8 cellular contexts compared by ENCODE assay signal in genomic region chr5:100623719-100624118, GRCh38.
DNase-seq lines count a peak whose midpoint lies in the region; ATAC-seq and TF ChIP-seq lines count a peak whose summit lies in the region.

No MANE protein-coding gene starts in this region.

- ATAC-seq in GM19025 (IDR thresholded peaks at IDR 0.05; ENCODE audit: low read depth, unreplicated experiment) (peak; percentile 76), HG03175 (IDR thresholded peaks at IDR 0.05; ENCODE audit: unreplicated experiment) (peak; percentile 89)

- H3K9me3 ChIP-seq in Caco-2, result no peaks in the 10 kb centered on the region

- no peaks in the 10 kb centered on the region for H3K36me3 ChIP-seq in Caco-2 (ENCODE audit: control insufficient read depth, insufficient read depth, low read length)

- H3K9me3 Mint-ChIP-seq in Caco-2 (ENCODE audit: unreplicated experiment), result no peaks in the 10 kb centered on the region

- no TSS peak for BruUV-seq in Caco-2 (replicated peaks; lab: Mats Ljungman, UMichigan)

- H3K27me3 ChIP-seq in Caco-2 (replicated peaks; ENCODE audit: control insufficient read depth, insufficient read depth, low read length), result no peaks in the 10 kb centered on the region

- H3K4me1 ChIP-seq in Caco-2, result no peaks in the 10 kb centered on the region

- CTCF ChIA-PET in Caco-2 (lab: Charles Lee), result interaction anchor here (1.2 kb wide), 1 partner anchor 276 kb away, joined by 6 read pairs; no protein-coding TSS in a partner anchor

- H3K27ac Mint-ChIP-seq in Caco-2 (ENCODE audit: unreplicated experiment), result no peak overlapping the region

- POLR2A ChIA-PET in Caco-2 (lab: Charles Lee), result no interaction called here

- TF ChIP-seq CTCF in Caco-2 (IDR thresholded peaks at IDR 0.05; ENCODE audit: insufficient read depth in 1 of 2, low read depth in 1 of 2, low read length in 1 of 2, severe bottlenecking in 1 of 2, unreplicated experiment in 1 of 2), result peak; percentile 34 to 45

- no peaks in the 10 kb centered on the region for H3K4me1 Mint-ChIP-seq in Caco-2 (ENCODE audit: low read depth, unreplicated experiment)

- no peaks in the 10 kb centered on the region for H3K36me3 Mint-ChIP-seq in Caco-2 (ENCODE audit: insufficient read depth, unreplicated experiment)

- no peaks in the 10 kb centered on the region for H3K27me3 Mint-ChIP-seq in Caco-2 (ENCODE audit: insufficient read depth, unreplicated experiment)

- H3K4me3 Mint-ChIP-seq in Caco-2 (ENCODE audit: unreplicated experiment), result no peak overlapping the region

- DNase-seq in Caco-2, result peak in 1 of 2 experiments; percentile 10
- peak; percentile 7 for DNase-seq in RPMI7951 (ENCODE audit: low read depth)
- DNase-seq in fibroblast of the conjunctiva (ENCODE audit: low read depth), result peak; percentile 3
- DNase-seq in NCI-H128 (lab: John Stamatoyannopoulos, UW; ENCODE audit: unreplicated experiment), result no peak
- DNase-seq in activated T-cell treated with anti-CD3 and anti-CD28 coated beads for 4 hours, result no peak
- DNase-seq in activated effector memory CD4-positive, alpha-beta T cell treated with anti-CD3 and anti-CD28 coated beads, Interleukin-2, amount 50 U/mL, for 16 hours, result no peak

- H3K4me3 ChIP-seq in Caco-2 (ENCODE audit: low read depth, low read length), result no peak overlapping the region

- intact Hi-C loops in Caco-2 (cut with micrococcal nuclease; ENCODE audit: unreplicated experiment), result loop anchor here (1.0 to 2.0 kb wide), 4 partner anchors 277 to 1055 kb away; no protein-coding TSS in a partner anchor

Comparison
In these comparisons a context has a peak if more than half of its experiments do, and no peak if none do; other contexts are left out.
1. DNase-seq: peak in RPMI7951 (single experiment) and fibroblast of the conjunctiva (single experiment); none in NCI-H128 (single experiment), activated T-cell treated with anti-CD3 and anti-CD28 coated beads for 4 hours (single experiment) and activated effector memory CD4-positive, alpha-beta T cell treated with anti-CD3 and anti-CD28 coated beads, Interleukin-2, amount 50 U/mL, for 16 hours (single experiment).